25 cellular contexts compared by ENCODE assay signal in genomic region chr21:29953072-29953471, GRCh38. TPM values are rescaled to one million over a fixed set of nuclear protein-coding genes. Genes with fewer than 3 reads are reported as not detected.
A peak's percentile ranks its signal among the peaks of the same experiment; 100 is the strongest.
DNase-seq lines count a peak whose midpoint lies in the region; ATAC-seq and TF ChIP-seq lines count a peak whose summit lies in the region.
"Had no signal": no experiment of that assay in that cellular context is flagged by ENCODE, and none has a peak within 500 bp of the region (broad histone marks: within the 10 kb centered on the region; RNA-seq: fewer than 3 reads in every experiment).

No MANE protein-coding gene starts in this region.

- peak overlapping the region; percentile 7 for H3K27ac Mint-ChIP-seq in glutamatergic neuron (ENCODE audit: unreplicated experiment)
- peak overlapping the region; percentile 73 for H3K27ac Mint-ChIP-seq in neural progenitor cell
- H3K27ac Mint-ChIP-seq: CD14-positive monocyte; CD8-positive, alpha-beta memory T cell had no signal

- H3K4me3 Mint-ChIP-seq in glutamatergic neuron (ENCODE audit: unreplicated experiment) (no peak overlapping the region), neural progenitor cell (no peak overlapping the region)
- H3K4me3 Mint-ChIP-seq: CD14-positive monocyte; CD8-positive, alpha-beta memory T cell had no signal

- no peak overlapping the region for H3K27ac ChIP-seq in neural progenitor cell
- H3K27ac ChIP-seq: 22Rv1, RWPE1 had no signal

- DNase-seq in DMS53 (lab: John Stamatoyannopoulos, UW) (peak; percentile 2), DMS53 treated with DMSO at 0.1 percent for 48 hours (lab: John Stamatoyannopoulos, UW; ENCODE audit: unreplicated experiment) (no peak), glutamatergic neuron (no peak), neural progenitor cell (ENCODE audit: low spot score) (no peak), NCI-H1694 treated with DMSO at 0.1 percent for 48 hours (lab: John Stamatoyannopoulos, UW) (no peak), AG08396 (ENCODE audit: low spot score) (no peak)
- DNase-seq: BE2C; CD8-positive, alpha-beta memory T cell; DMS 273 treated with DMSO at 0.1 percent for 48 hours; DND-41; KBM-7; MG63; NCI-H2029 treated with DMSO at 0.1 percent for 48 hours; NCI-H2171; NCI-H226; NCI-H510A; NCI-H69; SHP77 had no signal

- no peaks in the 10 kb centered on the region for H3F3A ChIP-seq in neural progenitor cell (ENCODE audit: low read depth)

- H3K4me1 Mint-ChIP-seq in glutamatergic neuron (ENCODE audit: low read depth, unreplicated experiment) (peaks cover 26% of the 10 kb centered on the region), neural progenitor cell (peaks cover 12% of the 10 kb centered on the region)
- H3K4me1 Mint-ChIP-seq: CD14-positive monocyte; CD8-positive, alpha-beta memory T cell had no signal

- no peak overlapping the region for H3K4me3 ChIP-seq in neural progenitor cell
- H3K4me3 ChIP-seq: MG63 had no signal

- no peak overlapping the region for H3K9ac ChIP-seq in neural progenitor cell

- no peaks in the 10 kb centered on the region for H3K36me3 ChIP-seq in neural progenitor cell
- H3K36me3 ChIP-seq: BE2C, MG63 had no signal

- no peaks in the 10 kb centered on the region for H3K79me2 ChIP-seq in neural progenitor cell (ENCODE audit: low read depth)

- H3K36me3 Mint-ChIP-seq in glutamatergic neuron (ENCODE audit: unreplicated experiment): peaks cover 3% of the 10 kb centered on the region
- H3K36me3 Mint-ChIP-seq in neural progenitor cell: no peaks in the 10 kb centered on the region
- H3K36me3 Mint-ChIP-seq: CD14-positive monocyte; CD8-positive, alpha-beta memory T cell had no signal

- no peaks in the 10 kb centered on the region for H4K20me1 ChIP-seq in neural progenitor cell (ENCODE audit: low read depth)

- H3K4me2 ChIP-seq in neural progenitor cell: no peak overlapping the region

- no peaks in the 10 kb centered on the region for H3K9me3 ChIP-seq in neural progenitor cell (ENCODE audit: low read depth)
- H3K9me3 ChIP-seq: BE2C, MG63 had no signal

- peaks cover 5% of the 10 kb centered on the region for H3K9me3 Mint-ChIP-seq in glutamatergic neuron (ENCODE audit: unreplicated experiment)
- peaks cover 1% of the 10 kb centered on the region for H3K9me3 Mint-ChIP-seq in neural progenitor cell

- H3K27me3 Mint-ChIP-seq in glutamatergic neuron (ENCODE audit: unreplicated experiment) (peaks cover 6% of the 10 kb centered on the region), neural progenitor cell (ENCODE audit: insufficient read depth, low read depth) (no peaks in the 10 kb centered on the region)
- H3K27me3 Mint-ChIP-seq: CD8-positive, alpha-beta memory T cell had no signal

- no peak overlapping the region for H2AFZ ChIP-seq in neural progenitor cell (replicated peaks)

- no peak for ATAC-seq in HG02623 (IDR thresholded peaks at IDR 0.05; ENCODE audit: unreplicated experiment)
- ATAC-seq: Panc1 had no signal

- TF ChIP-seq CTCF in glutamatergic neuron (IDR thresholded peaks at IDR 0.05; ENCODE audit: partially characterized antibody, unreplicated experiment) (no peak), neural progenitor cell (IDR thresholded peaks at IDR 0.05) (no peak)

- H3K27me3 ChIP-seq in neural progenitor cell: no peaks in the 10 kb centered on the region
- H3K27me3 ChIP-seq: BE2C, MG63 had no signal

- H3K4me1 ChIP-seq in neural progenitor cell: peaks cover 3% of the 10 kb centered on the region
- H3K4me1 ChIP-seq: BE2C had no signal

RNA-seq across cellular contexts. Expression of gene GRIK1, which starts 13.3 kb away (rescaled TPM):
- 0.39 TPM for total RNA-seq in glutamatergic neuron (ENCODE audit: unreplicated experiment)
- total RNA-seq in neural progenitor cell (ENCODE audit: low replicate concordance): 0.37 and 1.6 TPM in 2 replicates
- total RNA-seq: CD8-positive, alpha-beta memory T cell; HT1080; LHCN-M2 had no signal
